In genomic region chr9:4921449-4921848, GRCh38 we compare ENCODE assay signal across 24 cellular contexts.
DNase-seq lines count a peak whose midpoint lies in the region; ATAC-seq, FAIRE-seq and TF ChIP-seq lines count a peak whose summit lies in the region.
"Had no signal": no experiment of that assay in that cellular context is flagged by ENCODE, and none has a peak within 500 bp of the region (broad histone marks: within the 10 kb centered on the region; RNA-seq: fewer than 3 reads in every experiment).

No MANE protein-coding gene starts in this region.

- intact Hi-C loops in PC-3 (cut with micrococcal nuclease) (no loop called here), pancreas (cut with DNase I) (no loop called here), ovary (cut with DNase I) (no loop called here)

- no peaks in the 10 kb centered on the region for H4K20me1 ChIP-seq in PC-3 (ENCODE audit: low read length)

- H3K79me2 ChIP-seq in PC-3 (ENCODE audit: low read length) = no peaks in the 10 kb centered on the region

- TF ChIP-seq CTCF in PC-3 (conservative IDR thresholded peaks at IDR 0.05; ENCODE audit: low read depth, low read length) = no peak
- TF ChIP-seq CTCF in pancreas (IDR thresholded peaks at IDR 0.05) = no peak
- TF ChIP-seq CTCF in ovary (IDR thresholded peaks at IDR 0.05) = no peak

- H2AFZ ChIP-seq in PC-3 (ENCODE audit: low read length) = no peak overlapping the region
- H2AFZ ChIP-seq: GM23338 had no signal

- H3K9ac ChIP-seq in PC-3 (ENCODE audit: low read length) = peak overlapping the region; percentile 70; the same call in 1 of the 2 replicates

- H3K27me3 ChIP-seq in PC-3 (ENCODE audit: low read length) = no peaks in the 10 kb centered on the region
- no peaks in the 10 kb centered on the region for H3K27me3 ChIP-seq in pancreas
- H3K27me3 ChIP-seq in ovary = no peaks in the 10 kb centered on the region
- H3K27me3 ChIP-seq: SJCRH30 had no signal

- H3K36me3 ChIP-seq in PC-3 (ENCODE audit: low read depth, low read length) (no peaks in the 10 kb centered on the region), pancreas (no peaks in the 10 kb centered on the region), ovary (no peaks in the 10 kb centered on the region)
- H3K36me3 ChIP-seq: SJCRH30 had no signal

- no peaks in the 10 kb centered on the region for H3K9me2 ChIP-seq in PC-3 (replicated peaks; ENCODE audit: low read length)

- no peak for TF ChIP-seq POLR2A in ovary (IDR thresholded peaks at IDR 0.05)

- 95 to 99% methylated on average over 1 of the region's 1 CpG for WGBS in pancreas, 2 donors
- WGBS in ovary, 3 donors = 96 to 100% (median 100%) methylated on average over 1 of the region's 1 CpG

- H3K27ac ChIP-seq in PC-3 (ENCODE audit: low read length) (peak overlapping the region; percentile 99), epithelial cell of prostate (peak overlapping the region; percentile 65), pancreas (no peak overlapping the region), ovary (no peak overlapping the region)
- H3K27ac ChIP-seq: SJCRH30 had no signal

- no TSS peak for BruUV-seq in PC-3 (replicated peaks; lab: Mats Ljungman, UMichigan)

- CTCF ChIA-PET in PC-3 (lab: Charles Lee) = no interaction called here

- POLR2A ChIA-PET in PC-3 (lab: Charles Lee; ENCODE audit: unreplicated experiment) = no interaction called here

- H3K4me1 ChIP-seq in PC-3 (ENCODE audit: insufficient read depth, low read length) (peaks cover 31% of the 10 kb centered on the region), pancreas (no peaks in the 10 kb centered on the region), ovary (ENCODE audit: insufficient read depth) (peaks cover 1% of the 10 kb centered on the region)
- H3K4me1 ChIP-seq: SJCRH30 had no signal

- ATAC-seq in PC-3 = 0 out of 2 replicates have a peak, but pooled peaks have one; percentile 13
- peak in 3 of 4 donors; percentile 26 to 70 (median 51) for ATAC-seq in pancreas
- ATAC-seq in GM19463 (IDR thresholded peaks at IDR 0.05; ENCODE audit: unreplicated experiment) = no peak
- no peak for ATAC-seq in GM21529 (IDR thresholded peaks at IDR 0.05; ENCODE audit: unreplicated experiment)
- ATAC-seq: GM23338, Right ventricle myocardium inferior, SK-N-SH treated with all-trans-retinoic acid at 6 μM for 48 hours had no signal

- peaks cover 3% of the 10 kb centered on the region for H3F3A ChIP-seq in PC-3 (ENCODE audit: low read length, unreplicated experiment)

- no peak for TF ChIP-seq EP300 in ovary (IDR thresholded peaks at IDR 0.05)

- DNase-seq in NCI-H2171 treated with DMSO at 0.1 percent for 48 hours (lab: John Stamatoyannopoulos, UW) (peak; percentile 14), NCI-H2171 (lab: John Stamatoyannopoulos, UW) (no peak), PC-3 (peak; percentile 51), epithelial cell of prostate (ENCODE audit: low read depth, low spot score) (peak; percentile 58), pancreas (no peak), ovary (no peak)
- DNase-seq: DMS153, H9, KBM-7, MV-4-11, NCI-H1105, NCI-H1436 treated with DMSO at 0.1 percent for 48 hours, NCI-H187 treated with DMSO at 0.1 percent for 48 hours, NCI-H2107, NCI-H226, NCI-H510A, SJCRH30 had no signal

- FAIRE-seq in pancreas (lab: Jason Lieb, UNC) = no peak
- FAIRE-seq: GM18507, HTR-8/SVneo had no signal

- H3K4me3 ChIP-seq in PC-3 (ENCODE audit: low read length) (no peak overlapping the region), pancreas (no peak overlapping the region), ovary (no peak overlapping the region)
- H3K4me3 ChIP-seq: GM23338, SJCRH30 had no signal

- H3K9me3 ChIP-seq in PC-3 (ENCODE audit: low read length) (no peaks in the 10 kb centered on the region), pancreas (no peaks in the 10 kb centered on the region), ovary (no peaks in the 10 kb centered on the region)
- H3K9me3 ChIP-seq: SJCRH30 had no signal

- peak overlapping the region; percentile 26 for H3K4me2 ChIP-seq in PC-3 (ENCODE audit: low read length)
- H3K4me2 ChIP-seq: GM23338 had no signal

Comparison
In these comparisons a context has a peak if more than half of its experiments do, and no peak if none do; other contexts are left out.
1. DNase-seq: peak in NCI-H2171 treated with DMSO at 0.1 percent for 48 hours (single experiment), PC-3 (single experiment) and epithelial cell of prostate (single experiment); none in NCI-H2171 (single experiment), pancreas (0 of 6) and ovary (0 of 5).
2. ATAC-seq: peak in PC-3 (single experiment) and pancreas (3 of 4); none in GM19463 (single experiment) and GM21529 (single experiment).
3. H3K27ac ChIP-seq: peak in PC-3 (single experiment) and epithelial cell of prostate (single experiment); none in pancreas (0 of 4) and ovary (0 of 2).